22 cellular contexts compared by ENCODE assay signal in the genomic region with DNA sequence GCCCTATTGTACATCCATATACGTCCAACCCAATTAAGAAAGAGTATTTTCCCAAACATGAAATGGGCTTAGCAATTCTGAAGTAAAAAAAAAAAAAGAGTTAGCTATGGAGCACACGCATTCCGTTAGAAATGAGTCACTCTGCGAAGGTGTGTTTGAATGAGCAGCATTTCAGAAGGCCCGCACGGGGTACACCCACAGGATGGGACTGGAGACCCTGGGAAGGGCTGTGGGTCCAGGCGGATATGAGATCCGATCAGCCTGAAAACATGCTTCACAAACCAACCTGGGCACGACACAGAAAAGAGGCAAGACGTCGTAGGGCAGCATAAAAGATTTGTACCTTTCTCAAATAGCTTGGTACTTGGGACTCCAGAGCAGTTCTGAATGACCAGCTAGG.
A peak's percentile ranks its signal among the peaks of the same experiment; 100 is the strongest.
DNase-seq lines count a peak whose midpoint lies in the region; ATAC-seq and TF ChIP-seq lines count a peak whose summit lies in the region.
"Had no signal": no experiment of that assay in that cellular context is flagged by ENCODE, and none has a peak within 500 bp of the region (broad histone marks: within the 10 kb centered on the region; RNA-seq: fewer than 3 reads in every experiment).

No MANE protein-coding gene starts in this region.

- DNase-seq in adipocyte (ENCODE audit: low read depth) (no peak), hepatocyte (ENCODE audit: low spot score) (no peak), gastrocnemius medialis (no peak), T-helper 1 cell (no peak), EL (no peak), immature natural killer cell (no peak)
- DNase-seq: activated CD4-positive, alpha-beta T cell treated with anti-CD3 and anti-CD28 coated beads, Interleukin-2, amount 50 U/mL, for 4 hours; activated naive CD4-positive, alpha-beta T cell treated with anti-CD3 and anti-CD28 coated beads, Interleukin-2, amount 10 ng/mL, durations not matched to agents 7 days and 5 days; activated T-cell treated with anti-CD3 and anti-CD28 coated beads for 4 hours; CD4-positive, alpha-beta memory T cell; DMS79 treated with DMSO at 0.1 percent for 48 hours; H9; hypothalamus; Karpas-422; NCI-H1436; NCI-H2171; pancreas; Peyer's patch; stimulated activated naive B cell treated with anti-CD40 and anti-IgM and Interleukin-4, amounts not matched to agents 10 μg/mL and 1 μg/mL and 100 μg/mL, for 72 hours had no signal

- H3K9me3 Mint-ChIP-seq in immature natural killer cell, result no peaks in the 10 kb centered on the region
- H3K9me3 Mint-ChIP-seq: activated naive CD4-positive, alpha-beta T cell treated with anti-CD3 and anti-CD28 coated beads, Interleukin-2, amount 10 ng/mL, durations not matched to agents 7 days and 5 days; CD4-positive, alpha-beta memory T cell; H9; stimulated activated naive B cell treated with anti-CD40 and anti-IgM and Interleukin-4, amounts not matched to agents 10 μg/mL and 1 μg/mL and 100 μg/mL, for 72 hours had no signal

- H3K4me3 ChIP-seq in ACC112 (ENCODE audit: low read depth, low read length) (no peak overlapping the region), adipocyte (ENCODE audit: low read length) (no peak overlapping the region), hepatocyte (no peak overlapping the region), gastrocnemius medialis (no peak overlapping the region)
- H3K4me3 ChIP-seq: pancreas, Peyer's patch had no signal

- H3K9me3 ChIP-seq in adipocyte (ENCODE audit: control insufficient read depth, low read length) (no peaks in the 10 kb centered on the region), hepatocyte (ENCODE audit: low read depth) (no peaks in the 10 kb centered on the region), gastrocnemius medialis (no peaks in the 10 kb centered on the region)
- H3K9me3 ChIP-seq: pancreas, Peyer's patch had no signal

- H3K4me1 ChIP-seq in ACC112 (ENCODE audit: control insufficient read depth, insufficient read depth, low read length, unreplicated experiment), result peaks cover 50% of the 10 kb centered on the region
- H3K4me1 ChIP-seq in adipocyte (ENCODE audit: control insufficient read depth, insufficient read depth, low read length), result peaks cover 62% of the 10 kb centered on the region
- H3K4me1 ChIP-seq in hepatocyte (ENCODE audit: insufficient read depth), result peaks cover 27% of the 10 kb centered on the region
- H3K4me1 ChIP-seq in gastrocnemius medialis, result peaks cover 37 to 46% of the 10 kb centered on the region in 2 donors

- ATAC-seq in gastrocnemius medialis (no peak), HG02642 (IDR thresholded peaks at IDR 0.05; ENCODE audit: poor library complexity, unreplicated experiment) (no peak)
- ATAC-seq: pancreas; stimulated activated naive B cell treated with anti-CD40 and anti-IgM and Interleukin-4, amounts not matched to agents 10 μg/mL and 1 μg/mL and 100 μg/mL, for 72 hours had no signal

- no peaks in the 10 kb centered on the region for H4K20me1 ChIP-seq in hepatocyte (ENCODE audit: insufficient read depth, poor library complexity, severe bottlenecking)

- no peaks in the 10 kb centered on the region for H3K4me1 Mint-ChIP-seq in immature natural killer cell
- H3K4me1 Mint-ChIP-seq: activated naive CD4-positive, alpha-beta T cell treated with anti-CD3 and anti-CD28 coated beads, Interleukin-2, amount 10 ng/mL, durations not matched to agents 7 days and 5 days; CD4-positive, alpha-beta memory T cell; stimulated activated naive B cell treated with anti-CD40 and anti-IgM and Interleukin-4, amounts not matched to agents 10 μg/mL and 1 μg/mL and 100 μg/mL, for 72 hours had no signal

- H3K27ac Mint-ChIP-seq in immature natural killer cell, result no peak overlapping the region
- H3K27ac Mint-ChIP-seq: activated naive CD4-positive, alpha-beta T cell treated with anti-CD3 and anti-CD28 coated beads, Interleukin-2, amount 10 ng/mL, durations not matched to agents 7 days and 5 days; CD4-positive, alpha-beta memory T cell; stimulated activated naive B cell treated with anti-CD40 and anti-IgM and Interleukin-4, amounts not matched to agents 10 μg/mL and 1 μg/mL and 100 μg/mL, for 72 hours had no signal

- H3K27me3 Mint-ChIP-seq in immature natural killer cell (ENCODE audit: low read depth in 3 of 3), result peaks cover 0 to 2% (median 1%) of the 10 kb centered on the region in 3 donors
- H3K27me3 Mint-ChIP-seq: activated naive CD4-positive, alpha-beta T cell treated with anti-CD3 and anti-CD28 coated beads, Interleukin-2, amount 10 ng/mL, durations not matched to agents 7 days and 5 days had no signal

- H3K36me3 Mint-ChIP-seq in immature natural killer cell, result no peaks in the 10 kb centered on the region
- H3K36me3 Mint-ChIP-seq: activated naive CD4-positive, alpha-beta T cell treated with anti-CD3 and anti-CD28 coated beads, Interleukin-2, amount 10 ng/mL, durations not matched to agents 7 days and 5 days; CD4-positive, alpha-beta memory T cell; stimulated activated naive B cell treated with anti-CD40 and anti-IgM and Interleukin-4, amounts not matched to agents 10 μg/mL and 1 μg/mL and 100 μg/mL, for 72 hours had no signal

- 76% methylated on average over 11 of the region's 11 CpGs for WGBS in hepatocyte (ENCODE audit: low lambda C conversion rate, missing lambda C conversion rate)

- H3K9me2 ChIP-seq in hepatocyte (replicated peaks; ENCODE audit: insufficient read depth), result no peaks in the 10 kb centered on the region

- H3K4me3 Mint-ChIP-seq in immature natural killer cell, result no peak overlapping the region
- H3K4me3 Mint-ChIP-seq: activated naive CD4-positive, alpha-beta T cell treated with anti-CD3 and anti-CD28 coated beads, Interleukin-2, amount 10 ng/mL, durations not matched to agents 7 days and 5 days; CD4-positive, alpha-beta memory T cell; H9; stimulated activated naive B cell treated with anti-CD40 and anti-IgM and Interleukin-4, amounts not matched to agents 10 μg/mL and 1 μg/mL and 100 μg/mL, for 72 hours had no signal

- H3K27me3 ChIP-seq in ACC112 (ENCODE audit: insufficient read depth, low read length) (no peaks in the 10 kb centered on the region), adipocyte (replicated peaks; ENCODE audit: control insufficient read depth, insufficient read depth, low read length) (no peaks in the 10 kb centered on the region), hepatocyte (no peaks in the 10 kb centered on the region), gastrocnemius medialis (no peaks in the 10 kb centered on the region)
- H3K27me3 ChIP-seq: pancreas, Peyer's patch had no signal

- in situ Hi-C loops in gastrocnemius medialis (cut with MboI; ENCODE audit: low sequenced_read_pairs in 4 of 4), result loop anchor here in 1 of 4 donors (10.0 kb wide), 1 partner anchor 84 kb away; no protein-coding TSS in a partner anchor

- intact Hi-C loops in gastrocnemius medialis (cut with DNase I; ENCODE audit: low total_unique reads), result no loop called here

- H2AFZ ChIP-seq in ACC112 (ENCODE audit: low read length, unreplicated experiment) (peak overlapping the region; percentile 52), hepatocyte (no peak overlapping the region)

- no peaks in the 10 kb centered on the region for H3K36me3 ChIP-seq in ACC112 (ENCODE audit: insufficient read depth, low read length)
- no peaks in the 10 kb centered on the region for H3K36me3 ChIP-seq in adipocyte (ENCODE audit: control insufficient read depth, insufficient read depth, low read length, severe bottlenecking)
- no peaks in the 10 kb centered on the region for H3K36me3 ChIP-seq in hepatocyte (replicated peaks; ENCODE audit: insufficient read depth, low read depth)
- H3K36me3 ChIP-seq in gastrocnemius medialis, result no peaks in the 10 kb centered on the region
- H3K36me3 ChIP-seq: pancreas, Peyer's patch had no signal

- no peak for TF ChIP-seq CTCF in hepatocyte (IDR thresholded peaks at IDR 0.05; ENCODE audit: poor library complexity)
- no peak for TF ChIP-seq CTCF in gastrocnemius medialis (IDR thresholded peaks at IDR 0.05 in 4 of 5, conservative IDR thresholded peaks at IDR 0.05 in 1 of 5)

- no peaks in the 10 kb centered on the region for H3K79me2 ChIP-seq in ACC112 (ENCODE audit: control insufficient read depth, insufficient read depth, low read length, unreplicated experiment)
- no peaks in the 10 kb centered on the region for H3K79me2 ChIP-seq in hepatocyte

- H3K27ac ChIP-seq in ACC112 (ENCODE audit: low read depth, low read length) (peak overlapping the region; percentile 99), hepatocyte (peak overlapping the region; percentile 84), gastrocnemius medialis (peak overlapping the region; percentile 82 to 89 (median 84))
- H3K27ac ChIP-seq: VCaP had no signal

- peak overlapping the region; percentile 79 for H3K9ac ChIP-seq in adipocyte (ENCODE audit: low read length)

- TF ChIP-seq POLR2A in gastrocnemius medialis (IDR thresholded peaks at IDR 0.05), result no peak

- H3K4me2 ChIP-seq in hepatocyte, result no peak overlapping the region
